1 cellular context compared by ENCODE assay signal in the genomic region with DNA sequence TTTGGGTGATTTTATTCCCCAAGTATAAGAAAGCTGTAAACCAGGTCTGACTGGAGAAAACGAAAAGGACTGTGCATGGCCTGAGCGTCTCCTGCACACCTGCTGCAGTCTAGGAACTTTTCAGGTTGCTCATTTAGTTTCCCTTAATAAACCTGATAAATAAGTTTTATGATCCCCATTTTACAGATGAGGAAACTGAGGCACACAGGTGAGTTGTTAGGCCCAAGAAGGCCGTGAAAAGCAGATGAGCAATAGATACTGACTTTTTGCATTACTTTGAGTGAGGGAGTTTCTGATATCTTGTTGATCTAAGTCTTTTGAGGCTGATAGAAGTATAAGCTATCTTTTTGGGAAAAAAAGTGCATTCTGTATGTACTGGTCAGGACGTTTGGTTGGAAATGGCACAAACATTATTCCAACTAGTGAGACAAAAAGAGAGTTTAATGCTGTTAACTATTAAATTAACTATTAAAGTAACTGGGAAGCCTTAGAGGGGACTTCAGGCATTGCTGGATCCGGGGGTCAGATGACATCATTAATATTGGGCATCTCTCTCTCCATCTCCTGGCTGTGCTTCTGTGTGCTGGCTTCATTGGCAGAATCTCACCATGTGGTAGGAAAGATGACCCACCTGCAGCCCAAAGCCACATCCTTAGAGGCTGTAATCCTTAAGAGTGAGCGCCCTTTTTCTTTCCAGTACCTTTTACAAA.
TF ChIP-seq lines count a peak whose summit lies in the region.

No MANE protein-coding gene starts in this region.

TF ChIP-seq in SK-N-SH treated with all-trans-retinoic acid at 6 μM for 48 hours, 23 proteins besides CTCF, POLR2A, EP300 and RAD21 (continued from another document):
- TF ChIP-seq ZNF70 (CRISPR knock-in tag; IDR thresholded peaks at IDR 0.05) (no peak), POU6F1 (CRISPR knock-in tag; IDR thresholded peaks at IDR 0.05; ENCODE audit: borderline replicate concordance, low read depth) (no peak), ZNF8 (CRISPR knock-in tag; IDR thresholded peaks at IDR 0.05) (no peak), ZFP3 (CRISPR knock-in tag; IDR thresholded peaks at IDR 0.05) (no peak), BACH2 (CRISPR knock-in tag; IDR thresholded peaks at IDR 0.05; ENCODE audit: borderline replicate concordance) (no peak), CSDC2 (CRISPR knock-in tag; IDR thresholded peaks at IDR 0.05) (no peak), PATZ1 (CRISPR knock-in tag; IDR thresholded peaks at IDR 0.05; ENCODE audit: borderline replicate concordance) (no peak), OSR1 (CRISPR knock-in tag; IDR thresholded peaks at IDR 0.05) (no peak), TCF4 (CRISPR knock-in tag; IDR thresholded peaks at IDR 0.05; ENCODE audit: borderline replicate concordance) (no peak)
- TF ChIP-seq, protein P1, sequence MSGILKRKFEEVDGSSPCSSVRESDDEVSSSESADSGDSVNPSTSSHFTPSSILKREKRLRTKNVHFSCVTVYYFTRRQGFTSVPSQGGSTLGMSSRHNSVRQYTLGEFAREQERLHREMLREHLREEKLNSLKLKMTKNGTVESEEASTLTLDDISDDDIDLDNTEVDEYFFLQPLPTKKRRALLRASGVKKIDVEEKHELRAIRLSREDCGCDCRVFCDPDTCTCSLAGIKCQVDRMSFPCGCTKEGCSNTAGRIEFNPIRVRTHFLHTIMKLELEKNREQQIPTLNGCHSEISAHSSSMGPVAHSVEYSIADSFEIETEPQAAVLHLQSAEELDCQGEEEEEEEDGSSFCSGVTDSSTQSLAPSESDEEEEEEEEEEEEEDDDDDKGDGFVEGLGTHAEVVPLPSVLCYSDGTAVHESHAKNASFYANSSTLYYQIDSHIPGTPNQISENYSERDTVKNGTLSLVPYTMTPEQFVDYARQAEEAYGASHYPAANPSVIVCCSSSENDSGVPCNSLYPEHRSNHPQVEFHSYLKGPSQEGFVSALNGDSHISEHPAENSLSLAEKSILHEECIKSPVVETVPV (CRISPR knock-in tag; IDR thresholded peaks at IDR 0.05), result no peak
